30 cellular contexts compared by ENCODE assay signal in genomic region chr1:70836456-70836855, GRCh38.
"Had no signal": no experiment of that assay in that cellular context is flagged by ENCODE, and none has a peak within 500 bp of the region (broad histone marks: within the 10 kb centered on the region; RNA-seq: fewer than 3 reads in every experiment).

No MANE protein-coding gene starts in this region.

- H3K9me3 ChIP-seq: SJCRH30 had no signal

- H3K36me3 ChIP-seq: SJCRH30 had no signal

- H3K4me3 ChIP-seq: PC-9, SJCRH30 had no signal

- H3K9ac ChIP-seq: KMS-11 had no signal

- H3K4me2 ChIP-seq: KMS-11, PC-9 had no signal

- FAIRE-seq: RCC 7860 had no signal

- DNase-seq: Karpas-422, KBM-7, MM.1S, MV-4-11, NCI-H1092, NCI-H1417 treated with DMSO at 0.1 percent for 48 hours, NCI-H1694 treated with DMSO at 0.1 percent for 48 hours, NCI-H187 treated with DMSO at 0.1 percent for 48 hours, NCI-H2029, NCI-H2081, NCI-H2171 treated with DMSO at 0.1 percent for 48 hours, NCI-H2227 treated with DMSO at 0.1 percent for 48 hours, NCI-H345, NCI-H446, NCI-H510A, NCI-H524, NCI-H526, NCI-H774, PC-9, SHP77, SIG-M5, SJCRH30, SW 1271, T-helper 1 cell, T-helper 2 cell had no signal

- ATAC-seq: Panc1, Right ventricle myocardium inferior had no signal

- H3K27ac ChIP-seq: KMS-11, PC-9, RWPE1, SJCRH30 had no signal

- H2AFZ ChIP-seq: PC-9 had no signal

- H3K27me3 ChIP-seq: SJCRH30 had no signal

- H3K4me1 ChIP-seq: SJCRH30 had no signal
